Comparison of ENCODE assay signal across 19 cellular contexts in the genomic region with DNA sequence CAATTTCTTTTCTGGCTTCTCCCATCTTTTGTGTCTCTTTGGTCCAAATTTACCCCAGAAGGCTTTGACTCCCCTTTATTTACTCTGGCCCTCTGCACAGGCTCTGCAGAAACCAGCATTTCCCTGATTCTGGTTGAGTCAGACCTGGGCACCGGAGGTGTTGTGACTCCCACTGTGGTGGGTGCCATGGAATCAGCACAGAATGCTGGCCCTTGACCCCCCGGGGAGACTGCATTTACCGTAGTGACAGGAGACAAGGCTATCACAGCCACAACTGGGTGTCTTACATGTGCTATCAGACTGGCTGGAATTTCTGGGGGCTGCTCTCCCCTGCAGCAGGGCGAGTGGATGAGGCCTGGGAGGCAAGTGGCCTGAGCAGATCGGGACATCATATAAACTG. TPM values are rescaled to one million over a fixed set of nuclear protein-coding genes. Genes with fewer than 3 reads are reported as not detected.
DNase-seq lines count a peak whose midpoint lies in the region; ATAC-seq, FAIRE-seq and TF ChIP-seq lines count a peak whose summit lies in the region.
"Had no signal": no experiment of that assay in that cellular context is flagged by ENCODE, and none has a peak within 500 bp of the region (broad histone marks: within the 10 kb centered on the region; RNA-seq: fewer than 3 reads in every experiment).

No MANE protein-coding gene starts in this region.

- H3K4me1 ChIP-seq in GM23338 (ENCODE audit: insufficient read depth) (peaks cover 6% of the 10 kb centered on the region; the same call in 1 of the 2 replicates), iPS-15b (ENCODE audit: control insufficient read depth, insufficient read depth, low read length) (no peaks in the 10 kb centered on the region)
- H3K4me1 ChIP-seq: Peyer's patch had no signal

- ATAC-seq in GM23338: peak; percentile 28; the same call in 1 of the 3 replicates

- no peaks in the 10 kb centered on the region for H3F3A ChIP-seq in GM23338 (replicated peaks; ENCODE audit: low read depth)

- no peaks in the 10 kb centered on the region for H3K36me3 ChIP-seq in GM23338 (ENCODE audit: insufficient read depth)
- H3K36me3 ChIP-seq in SK-N-MC (ENCODE audit: insufficient read depth, low read length): no peaks in the 10 kb centered on the region
- no peaks in the 10 kb centered on the region for H3K36me3 ChIP-seq in iPS-15b (ENCODE audit: control insufficient read depth, insufficient read depth, low read length)
- H3K36me3 ChIP-seq: Peyer's patch had no signal

- H3K4me3 Mint-ChIP-seq in GM23338 (no peak overlapping the region), mesothelial cell of epicardium (no peak overlapping the region)
- H3K4me3 Mint-ChIP-seq in activated T-cell treated with anti-CD3 and anti-CD28 coated beads, Interleukin-2, amount 50 U/mL, for 24 hours: no peak overlapping the region

- TF ChIP-seq CTCF in GM23338 (conservative IDR thresholded peaks at IDR 0.05; ENCODE audit: low read depth in 2 of 2) (no peak), mesothelial cell of epicardium (IDR thresholded peaks at IDR 0.05; ENCODE audit: unreplicated experiment) (no peak)

- no peak overlapping the region for H3K27ac ChIP-seq in GM23338 (ENCODE audit: low read depth)
- peak overlapping the region; percentile 92 for H3K27ac ChIP-seq in SK-N-MC
- H3K27ac ChIP-seq: Peyer's patch had no signal

- H3K27ac Mint-ChIP-seq in GM23338 (peak overlapping the region; percentile 24; the same call in 1 of the 2 replicates), mesothelial cell of epicardium (peak overlapping the region; percentile 59)
- H3K27ac Mint-ChIP-seq in activated T-cell treated with anti-CD3 and anti-CD28 coated beads, Interleukin-2, amount 50 U/mL, for 24 hours: no peak overlapping the region

- DNase-seq in GM23338 (ENCODE audit: low spot score) (peak; percentile 14), SK-N-MC (ENCODE audit: low read depth, low spot score) (no peak), mesothelial cell of epicardium (ENCODE audit: low spot score in 2 of 2, unreplicated experiment in 2 of 2) (no peak), HTR-8/SVneo (ENCODE audit: insufficient read length, low spot score) (no peak), COLO668 (lab: John Stamatoyannopoulos, UW; ENCODE audit: unreplicated experiment) (no peak)
- no peak for DNase-seq in activated T-cell treated with anti-CD3 and anti-CD28 coated beads, Interleukin-2, amount 50 U/mL, for 24 hours
- DNase-seq: HCEC 1CT, IMR-90, KG1, MM.1S, NCI-H2029, NCI-H2227 treated with DMSO at 0.1 percent for 48 hours, NCI-H526 treated with DMSO at 0.1 percent for 48 hours, OCI-M1, Peyer's patch, SIG-M5 had no signal

- H3K9me3 Mint-ChIP-seq in GM23338: no peaks in the 10 kb centered on the region
- H3K9me3 Mint-ChIP-seq in mesothelial cell of epicardium: no peaks in the 10 kb centered on the region
- H3K9me3 Mint-ChIP-seq in activated T-cell treated with anti-CD3 and anti-CD28 coated beads, Interleukin-2, amount 50 U/mL, for 24 hours: peaks cover 4% of the 10 kb centered on the region

- H3K79me2 ChIP-seq in GM23338 (replicated peaks; ENCODE audit: insufficient read depth): peaks cover 85% of the 10 kb centered on the region

- H3K4me2 ChIP-seq in GM23338: no peak overlapping the region

- no peak overlapping the region for H2AFZ ChIP-seq in GM23338

- H3K27me3 Mint-ChIP-seq in GM23338 (ENCODE audit: insufficient read depth, low read depth, poor library complexity) (no peaks in the 10 kb centered on the region), mesothelial cell of epicardium (ENCODE audit: low read depth) (no peaks in the 10 kb centered on the region)
- no peaks in the 10 kb centered on the region for H3K27me3 Mint-ChIP-seq in activated T-cell treated with anti-CD3 and anti-CD28 coated beads, Interleukin-2, amount 50 U/mL, for 24 hours

- no peaks in the 10 kb centered on the region for H3K27me3 ChIP-seq in GM23338 (ENCODE audit: insufficient read depth)
- no peaks in the 10 kb centered on the region for H3K27me3 ChIP-seq in iPS-15b (ENCODE audit: control insufficient read depth, insufficient read depth, low read length)
- H3K27me3 ChIP-seq: Peyer's patch had no signal

- no peak overlapping the region for H3K9ac ChIP-seq in SK-N-MC (ENCODE audit: insufficient read length)
- peak overlapping the region; percentile 37 for H3K9ac ChIP-seq in iPS-15b (ENCODE audit: low read depth, low read length)

- no peaks in the 10 kb centered on the region for H3K9me2 ChIP-seq in GM23338 (ENCODE audit: insufficient read depth)

- H3K4me1 Mint-ChIP-seq in GM23338 (peaks cover 31% of the 10 kb centered on the region), mesothelial cell of epicardium (peaks cover 32% of the 10 kb centered on the region)
- H3K4me1 Mint-ChIP-seq in activated T-cell treated with anti-CD3 and anti-CD28 coated beads, Interleukin-2, amount 50 U/mL, for 24 hours (ENCODE audit: low read depth): no peaks in the 10 kb centered on the region

- H3K4me3 ChIP-seq in GM23338 (no peak overlapping the region), SK-N-MC (peak overlapping the region; percentile 19; the same call in 1 of the 2 replicates), iPS-15b (ENCODE audit: low read depth, low read length) (no peak overlapping the region)
- H3K4me3 ChIP-seq: Peyer's patch had no signal

- H3K9me3 ChIP-seq in SK-N-MC (ENCODE audit: low read depth, low read length) (no peaks in the 10 kb centered on the region), iPS-15b (ENCODE audit: control insufficient read depth, insufficient read depth, low read length) (no peaks in the 10 kb centered on the region)
- H3K9me3 ChIP-seq: Peyer's patch had no signal

- FAIRE-seq in HTR-8/SVneo (lab: Jason Lieb, UNC): no peak
- FAIRE-seq: GM18507 had no signal

- H3K36me3 Mint-ChIP-seq in GM23338 (ENCODE audit: low read depth) (no peaks in the 10 kb centered on the region; the same call in 2 of the 3 replicates), mesothelial cell of epicardium (no peaks in the 10 kb centered on the region)
- H3K36me3 Mint-ChIP-seq in activated T-cell treated with anti-CD3 and anti-CD28 coated beads, Interleukin-2, amount 50 U/mL, for 24 hours (ENCODE audit: low read depth): no peaks in the 10 kb centered on the region

- H4K20me1 ChIP-seq in GM23338 (replicated peaks; ENCODE audit: insufficient read depth): 0 out of 2 replicates have a peak, but pooled peaks cover 5% of the 10 kb centered on the region

TF ChIP-seq in GM23338, 12 proteins besides CTCF, POLR2A, EP300 and RAD21 (continues in another document):
- TF ChIP-seq, protein P1, sequence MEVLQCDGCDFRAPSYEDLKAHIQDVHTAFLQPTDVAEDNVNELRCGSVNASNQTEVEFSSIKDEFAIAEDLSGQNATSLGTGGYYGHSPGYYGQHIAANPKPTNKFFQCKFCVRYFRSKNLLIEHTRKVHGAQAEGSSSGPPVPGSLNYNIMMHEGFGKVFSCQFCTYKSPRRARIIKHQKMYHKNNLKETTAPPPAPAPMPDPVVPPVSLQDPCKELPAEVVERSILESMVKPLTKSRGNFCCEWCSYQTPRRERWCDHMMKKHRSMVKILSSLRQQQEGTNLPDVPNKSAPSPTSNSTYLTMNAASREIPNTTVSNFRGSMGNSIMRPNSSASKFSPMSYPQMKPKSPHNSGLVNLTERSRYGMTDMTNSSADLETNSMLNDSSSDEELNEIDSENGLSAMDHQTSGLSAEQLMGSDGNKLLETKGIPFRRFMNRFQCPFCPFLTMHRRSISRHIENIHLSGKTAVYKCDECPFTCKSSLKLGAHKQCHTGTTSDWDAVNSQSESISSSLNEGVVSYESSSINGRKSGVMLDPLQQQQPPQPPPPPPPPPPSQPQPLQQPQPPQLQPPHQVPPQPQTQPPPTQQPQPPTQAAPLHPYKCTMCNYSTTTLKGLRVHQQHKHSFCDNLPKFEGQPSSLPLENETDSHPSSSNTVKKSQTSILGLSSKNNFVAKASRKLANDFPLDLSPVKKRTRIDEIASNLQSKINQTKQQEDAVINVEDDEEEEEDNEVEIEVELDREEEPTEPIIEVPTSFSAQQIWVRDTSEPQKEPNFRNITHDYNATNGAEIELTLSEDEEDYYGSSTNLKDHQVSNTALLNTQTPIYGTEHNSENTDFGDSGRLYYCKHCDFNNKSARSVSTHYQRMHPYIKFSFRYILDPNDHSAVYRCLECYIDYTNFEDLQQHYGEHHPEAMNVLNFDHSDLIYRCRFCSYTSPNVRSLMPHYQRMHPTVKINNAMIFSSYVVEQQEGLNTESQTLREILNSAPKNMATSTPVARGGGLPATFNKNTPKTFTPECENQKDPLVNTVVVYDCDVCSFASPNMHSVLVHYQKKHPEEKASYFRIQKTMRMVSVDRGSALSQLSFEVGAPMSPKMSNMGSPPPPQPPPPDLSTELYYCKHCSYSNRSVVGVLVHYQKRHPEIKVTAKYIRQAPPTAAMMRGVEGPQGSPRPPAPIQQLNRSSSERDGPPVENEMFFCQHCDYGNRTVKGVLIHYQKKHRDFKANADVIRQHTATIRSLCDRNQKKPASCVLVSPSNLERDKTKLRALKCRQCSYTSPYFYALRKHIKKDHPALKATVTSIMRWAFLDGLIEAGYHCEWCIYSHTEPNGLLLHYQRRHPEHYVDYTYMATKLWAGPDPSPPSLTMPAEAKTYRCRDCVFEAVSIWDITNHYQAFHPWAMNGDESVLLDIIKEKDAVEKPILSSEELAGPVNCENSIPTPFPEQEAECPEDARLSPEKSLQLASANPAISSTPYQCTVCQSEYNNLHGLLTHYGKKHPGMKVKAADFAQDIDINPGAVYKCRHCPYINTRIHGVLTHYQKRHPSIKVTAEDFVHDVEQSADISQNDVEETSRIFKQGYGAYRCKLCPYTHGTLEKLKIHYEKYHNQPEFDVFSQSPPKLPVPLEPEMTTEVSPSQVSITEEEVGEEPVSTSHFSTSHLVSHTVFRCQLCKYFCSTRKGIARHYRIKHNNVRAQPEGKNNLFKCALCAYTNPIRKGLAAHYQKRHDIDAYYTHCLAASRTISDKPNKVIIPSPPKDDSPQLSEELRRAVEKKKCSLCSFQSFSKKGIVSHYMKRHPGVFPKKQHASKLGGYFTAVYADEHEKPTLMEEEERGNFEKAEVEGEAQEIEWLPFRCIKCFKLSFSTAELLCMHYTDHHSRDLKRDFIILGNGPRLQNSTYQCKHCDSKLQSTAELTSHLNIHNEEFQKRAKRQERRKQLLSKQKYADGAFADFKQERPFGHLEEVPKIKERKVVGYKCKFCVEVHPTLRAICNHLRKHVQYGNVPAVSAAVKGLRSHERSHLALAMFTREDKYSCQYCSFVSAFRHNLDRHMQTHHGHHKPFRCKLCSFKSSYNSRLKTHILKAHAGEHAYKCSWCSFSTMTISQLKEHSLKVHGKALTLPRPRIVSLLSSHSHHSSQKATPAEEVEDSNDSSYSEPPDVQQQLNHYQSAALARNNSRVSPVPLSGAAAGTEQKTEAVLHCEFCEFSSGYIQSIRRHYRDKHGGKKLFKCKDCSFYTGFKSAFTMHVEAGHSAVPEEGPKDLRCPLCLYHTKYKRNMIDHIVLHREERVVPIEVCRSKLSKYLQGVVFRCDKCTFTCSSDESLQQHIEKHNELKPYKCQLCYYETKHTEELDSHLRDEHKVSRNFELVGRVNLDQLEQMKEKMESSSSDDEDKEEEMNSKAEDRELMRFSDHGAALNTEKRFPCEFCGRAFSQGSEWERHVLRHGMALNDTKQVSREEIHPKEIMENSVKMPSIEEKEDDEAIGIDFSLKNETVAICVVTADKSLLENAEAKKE (CRISPR knock-in tag; IDR thresholded peaks at IDR 0.05): no peak

RNA-seq across cellular contexts. Expression of a gene that starts 37.6 kb away (rescaled TPM):
- total RNA-seq in GM23338 (2014; rRNA removed; shearing (Covaris generic)): 18.8 and 19.4 TPM in 2 replicates
- polyA plus RNA-seq in GM23338 (2016; fragmentation: Nextera tagmentation; extraction: Ambion mirVana): 12.6 and 13.5 TPM in 2 replicates
- 60.0 to 62.7 TPM (median 62.3 TPM) in 3 replicates for total RNA-seq in mesothelial cell of epicardium
- total RNA-seq: G401 had no signal
